ENCODE assay signal across 17 cellular contexts in the genomic region with DNA sequence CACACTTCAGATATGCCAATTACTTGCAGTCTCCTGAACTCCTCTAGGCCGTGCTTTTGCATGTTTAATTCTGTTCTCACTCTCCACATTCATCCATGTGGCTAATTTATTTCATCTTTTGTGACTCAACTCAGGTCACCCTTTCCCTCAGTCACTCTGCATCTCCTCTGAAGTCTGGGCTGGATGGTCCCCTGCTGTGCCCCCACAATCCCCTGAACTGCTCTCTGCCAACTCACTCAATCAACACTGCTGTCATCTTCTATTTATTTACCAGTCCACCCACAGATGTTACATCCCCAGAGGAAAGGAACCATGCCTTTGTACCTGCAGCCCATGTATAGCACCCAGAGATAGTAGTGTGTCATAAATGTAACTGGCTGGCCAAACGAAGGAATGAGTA.
"Had no signal": no experiment of that assay in that cellular context is flagged by ENCODE, and none has a peak within 500 bp of the region (broad histone marks: within the 10 kb centered on the region; RNA-seq: fewer than 3 reads in every experiment).

No MANE protein-coding gene starts in this region.

- DNase-seq: activated CD4-positive, alpha-beta T cell treated with anti-CD3 and anti-CD28 coated beads, Interleukin-2, amount 50 U/mL, for 4 hours; activated CD4-positive, CD25-positive, alpha-beta regulatory T cell treated with anti-CD3 and anti-CD28 coated beads, Interleukin-2, amount 50 U/mL, for 72 hours; activated naive CD4-positive, alpha-beta T cell treated with Interleukin-2 at 50 U/mL for 16 hours; aorta; dermis blood vessel endothelial cell; gastrocnemius medialis; heart left ventricle; pancreas; stimulated activated CD4-positive, alpha-beta T cell treated with anti-CD3 and anti-CD28 coated beads, Interleukin-12 subunit alpha, Interleukin-12 subunit beta, amount 100 ng/mL, for 4 hours; stimulated activated CD4-positive, alpha-beta T cell treated with anti-CD3 and anti-CD28 coated beads, Interleukin-2, amount 100 ng/mL, for 24 hours; stomach; T1000; testis; upper lobe of right lung had no signal

- H3K27me3 Mint-ChIP-seq: activated T-helper 17 cell treated with anti-CD3 and anti-CD28 coated beads, Interleukin-2, amount 50 U/mL, for 72 hours had no signal

- H3K27ac ChIP-seq: gastrocnemius medialis, heart left ventricle, pancreas, stomach, testis, upper lobe of right lung had no signal

- H3K4me3 ChIP-seq: gastrocnemius medialis, heart left ventricle, lung, pancreas, stomach, testis, upper lobe of right lung had no signal

- H3K9me3 ChIP-seq: gastrocnemius medialis, heart left ventricle, pancreas, stomach, testis, upper lobe of right lung had no signal

- H3K4me3 Mint-ChIP-seq: activated T-helper 17 cell treated with anti-CD3 and anti-CD28 coated beads, Interleukin-2, amount 50 U/mL, for 72 hours; mesothelial cell of epicardium had no signal

- H3K9me3 Mint-ChIP-seq: mesothelial cell of epicardium had no signal

- H3K27me3 ChIP-seq: gastrocnemius medialis, heart left ventricle, pancreas, stomach, testis, upper lobe of right lung had no signal

- H3K4me1 Mint-ChIP-seq: activated T-helper 17 cell treated with anti-CD3 and anti-CD28 coated beads, Interleukin-2, amount 50 U/mL, for 72 hours; mesothelial cell of epicardium had no signal

- H3K36me3 ChIP-seq: gastrocnemius medialis, heart left ventricle, pancreas, stomach, upper lobe of right lung had no signal

- H3K36me3 Mint-ChIP-seq: mesothelial cell of epicardium had no signal

- H3K4me1 ChIP-seq: heart left ventricle, pancreas, stomach, testis, upper lobe of right lung had no signal

- ATAC-seq: activated T-helper 17 cell treated with anti-CD3 and anti-CD28 coated beads, Interleukin-2, amount 50 U/mL, for 72 hours; gastrocnemius medialis; heart left ventricle; pancreas; upper lobe of right lung had no signal

- H3K27ac Mint-ChIP-seq: activated T-helper 17 cell treated with anti-CD3 and anti-CD28 coated beads, Interleukin-2, amount 50 U/mL, for 72 hours; mesothelial cell of epicardium had no signal
